In genomic region chr16:24685539-24686432, GRCh38 we compare ENCODE assay signal across 8 cellular contexts. TPM values are rescaled to one million over a fixed set of nuclear protein-coding genes. Genes with fewer than 3 reads are reported as not detected.
DNase-seq lines count a peak whose midpoint lies in the region; ATAC-seq and TF ChIP-seq lines count a peak whose summit lies in the region.

No MANE protein-coding gene starts in this region.

- peaks cover 27% of the 10 kb centered on the region for H3K4me1 ChIP-seq in RWPE2 (ENCODE audit: insufficient read depth, poor library complexity, severe bottlenecking)

- H3K9me3 ChIP-seq in RWPE2 (ENCODE audit: severe bottlenecking), result no peaks in the 10 kb centered on the region

- TF ChIP-seq CTCF in RWPE2 (IDR thresholded peaks at IDR 0.05; ENCODE audit: poor library complexity, severe bottlenecking), result no peak
- no peak for TF ChIP-seq CTCF in foreskin fibroblast (IDR thresholded peaks at IDR 0.05; ENCODE audit: low read depth, low read length)

- no peak for ATAC-seq in RWPE2 (ENCODE audit: low read depth)
- no peak for ATAC-seq in GM19328 (IDR thresholded peaks at IDR 0.05; ENCODE audit: unreplicated experiment)
- no peak for ATAC-seq in HG02970 (IDR thresholded peaks at IDR 0.05; ENCODE audit: low FRiP score, unreplicated experiment)

- peak overlapping the region; percentile 48 for H3K27ac ChIP-seq in RWPE2 (ENCODE audit: poor library complexity, severe bottlenecking)

- peak; percentile 73 for DNase-seq in EL
- peak; percentile 76 for DNase-seq in RWPE2 (ENCODE audit: low spot score)
- peak; percentile 50 to 79 for DNase-seq in foreskin fibroblast
- peak; percentile 76 for DNase-seq in occipital lobe (lab: John Stamatoyannopoulos, UW)
- no peak for DNase-seq in 8988T
- no peak for DNase-seq in cortex of kidney (lab: John Stamatoyannopoulos, UW)

- H3K27me3 ChIP-seq in RWPE2 (ENCODE audit: insufficient read depth, poor library complexity, severe bottlenecking), result no peaks in the 10 kb centered on the region

- H3K36me3 ChIP-seq in RWPE2 (ENCODE audit: low read depth), result no peaks in the 10 kb centered on the region

- H3K4me3 ChIP-seq in RWPE2 (ENCODE audit: severe bottlenecking), result no peak overlapping the region
- H3K4me3 ChIP-seq in foreskin fibroblast (ENCODE audit: low read depth in 1 of 2, low read length in 2 of 2), result no peak overlapping the region

RNA-seq across cellular contexts. Expression of gene TNRC6A, which starts 43.7 kb away (rescaled TPM):
- total RNA-seq in occipital lobe, result 68.0 TPM

Comparison
In these comparisons a context has a peak if more than half of its experiments do, and no peak if none do; other contexts are left out.
1. DNase-seq: peak in EL (single experiment), RWPE2 (single experiment), foreskin fibroblast (2 of 2) and occipital lobe (single experiment); none in 8988T (single experiment) and cortex of kidney (single experiment).